In the genomic region with DNA sequence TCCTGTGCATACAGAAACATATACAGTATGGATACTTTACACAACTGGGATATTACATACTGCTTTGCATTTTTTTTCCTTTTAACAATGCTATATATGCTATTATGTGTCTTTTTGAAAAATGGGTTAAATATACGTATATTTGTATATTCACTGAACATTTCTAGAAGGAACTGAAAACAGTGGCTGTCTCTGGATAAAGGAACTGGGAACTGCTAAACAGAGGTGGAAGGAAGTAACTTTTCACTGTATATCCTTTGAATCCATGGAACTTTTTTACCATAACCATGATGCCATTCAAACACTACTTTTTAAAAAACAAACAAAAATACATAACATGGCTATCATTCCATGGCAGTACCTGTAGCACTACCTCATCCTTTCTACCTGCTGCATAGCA, we compare ENCODE assay signal across 13 cellular contexts. TPM values are rescaled to one million over a fixed set of nuclear protein-coding genes. Genes with fewer than 3 reads are reported as not detected.
DNase-seq lines count a peak whose midpoint lies in the region; TF ChIP-seq lines count a peak whose summit lies in the region.
"Had no signal": no experiment of that assay in that cellular context is flagged by ENCODE, and none has a peak within 500 bp of the region (broad histone marks: within the 10 kb centered on the region; RNA-seq: fewer than 3 reads in every experiment).

No MANE protein-coding gene starts in this region.

- BruUV-seq in PC-9 (replicated peaks; lab: Mats Ljungman, UMichigan) = no TSS peak

- peaks cover 18% of the 10 kb centered on the region for H3K27me3 Mint-ChIP-seq in activated naive CD4-positive, alpha-beta T cell treated with anti-CD3 and anti-CD28 coated beads, Interleukin-2, amount 10 ng/mL, durations not matched to agents 7 days and 5 days
- H3K27me3 Mint-ChIP-seq in type B pancreatic cell = peaks cover 5% of the 10 kb centered on the region

- no peak overlapping the region for H2AFZ ChIP-seq in PC-9

- TF ChIP-seq CTCF in PC-9 (conservative IDR thresholded peaks at IDR 0.05) (no peak), epithelial cell of proximal tubule (conservative IDR thresholded peaks at IDR 0.05; ENCODE audit: low read depth, low read length) (no peak), type B pancreatic cell (conservative IDR thresholded peaks at IDR 0.05) (no peak)

- no peak overlapping the region for H3K27ac Mint-ChIP-seq in activated naive CD4-positive, alpha-beta T cell treated with anti-CD3 and anti-CD28 coated beads, Interleukin-2, amount 10 ng/mL, durations not matched to agents 7 days and 5 days
- no peak overlapping the region for H3K27ac Mint-ChIP-seq in type B pancreatic cell

- no peak overlapping the region for H3K4me3 ChIP-seq in PC-9
- peak overlapping the region; percentile 86 for H3K4me3 ChIP-seq in epithelial cell of proximal tubule (ENCODE audit: low read depth, low read length)
- no peak overlapping the region for H3K4me3 ChIP-seq in H7 (ENCODE audit: insufficient read depth, low read depth, low read length)

- peaks cover 10% of the 10 kb centered on the region; the same call in 1 of the 2 replicates for H3K4me1 ChIP-seq in PC-9 (replicated peaks; ENCODE audit: insufficient read depth)

- DNase-seq in activated naive CD4-positive, alpha-beta T cell treated with anti-CD3 and anti-CD28 coated beads, Interleukin-2, amount 10 ng/mL, durations not matched to agents 7 days and 5 days = no peak
- DNase-seq in activated naive CD4-positive, alpha-beta T cell treated with Interleukin-2 at 50 U/mL for 16 hours = no peak
- no peak for DNase-seq in PC-9
- no peak for DNase-seq in epithelial cell of proximal tubule (ENCODE audit: low read depth)
- DNase-seq in type B pancreatic cell (ENCODE audit: extremely low spot score, unreplicated experiment) = no peak
- no peak for DNase-seq in H7
- DNase-seq in GM19240 (ENCODE audit: insufficient read length, low spot score) = no peak
- no peak for DNase-seq in NCI-H2107 treated with DMSO at 0.1 percent for 48 hours (lab: John Stamatoyannopoulos, UW; ENCODE audit: unreplicated experiment)
- DNase-seq: C1 segment of cervical spinal cord; NCI-H1092 treated with DMSO at 0.1 percent for 48 hours; stimulated activated CD4-positive, alpha-beta T cell treated with anti-CD3 and anti-CD28 coated beads, Interleukin-1b, Interleukin-23, amount 100 ng/mL, for 48 hours; thyroid gland had no signal

- H3K9me2 ChIP-seq in PC-9 (ENCODE audit: insufficient read depth) = no peaks in the 10 kb centered on the region

- intact Hi-C loops in PC-9 (cut with micrococcal nuclease; ENCODE audit: unreplicated experiment) = no loop called here

- no peaks in the 10 kb centered on the region for H4K20me1 ChIP-seq in PC-9 (ENCODE audit: insufficient read depth)

- H3F3A ChIP-seq in PC-9 (ENCODE audit: insufficient read depth, low read depth) = no peaks in the 10 kb centered on the region

- H3K9me3 ChIP-seq in PC-9 (ENCODE audit: insufficient read depth, low read depth) = no peaks in the 10 kb centered on the region
- H3K9me3 ChIP-seq: thyroid gland had no signal

- H3K27me3 ChIP-seq in PC-9 (ENCODE audit: insufficient read depth, low read depth) (no peaks in the 10 kb centered on the region), H7 (ENCODE audit: control insufficient read depth, insufficient read depth, low read length) (no peaks in the 10 kb centered on the region)
- H3K27me3 ChIP-seq: thyroid gland had no signal

- H3K27ac ChIP-seq in PC-9 = no peak overlapping the region
- H3K27ac ChIP-seq: epithelial cell of prostate, thyroid gland had no signal

- CTCF ChIA-PET in activated naive CD4-positive, alpha-beta T cell treated with anti-CD3 and anti-CD28 coated beads, Interleukin-2, amount 10 ng/mL, durations not matched to agents 7 days and 5 days (lab: Charles Lee) = interaction anchor here (0.7 kb wide), 1 partner anchor 357 kb away, joined by 3 read pairs; no protein-coding TSS in a partner anchor
- CTCF ChIA-PET in PC-9 (lab: Charles Lee) = interaction anchor here (0.6 kb wide), 2 partner anchors 270 to 959 kb away, joined by 3 to 13 read pairs; no protein-coding TSS in a partner anchor

- peak overlapping the region; percentile 85 for H3K4me2 ChIP-seq in PC-9

- H3K79me2 ChIP-seq in PC-9 (ENCODE audit: low read depth) = peaks cover 9% of the 10 kb centered on the region; the same call in 1 of the 2 replicates

- H3K36me3 Mint-ChIP-seq in activated naive CD4-positive, alpha-beta T cell treated with anti-CD3 and anti-CD28 coated beads, Interleukin-2, amount 10 ng/mL, durations not matched to agents 7 days and 5 days = peaks cover 21% of the 10 kb centered on the region
- H3K36me3 Mint-ChIP-seq in type B pancreatic cell = peaks cover 13% of the 10 kb centered on the region

- H3K36me3 ChIP-seq in PC-9 (ENCODE audit: low read depth) (no peaks in the 10 kb centered on the region), H7 (replicated peaks; ENCODE audit: control insufficient read depth, insufficient read depth, low read length) (no peaks in the 10 kb centered on the region; the same call in none of the 2 replicates)

- H3K4me3 Mint-ChIP-seq in activated naive CD4-positive, alpha-beta T cell treated with anti-CD3 and anti-CD28 coated beads, Interleukin-2, amount 10 ng/mL, durations not matched to agents 7 days and 5 days = peak overlapping the region; percentile 87
- peak overlapping the region; percentile 91 for H3K4me3 Mint-ChIP-seq in type B pancreatic cell

- no peaks in the 10 kb centered on the region for H3K9me3 Mint-ChIP-seq in activated naive CD4-positive, alpha-beta T cell treated with anti-CD3 and anti-CD28 coated beads, Interleukin-2, amount 10 ng/mL, durations not matched to agents 7 days and 5 days
- no peaks in the 10 kb centered on the region for H3K9me3 Mint-ChIP-seq in type B pancreatic cell

- peaks cover 19% of the 10 kb centered on the region for H3K4me1 Mint-ChIP-seq in activated naive CD4-positive, alpha-beta T cell treated with anti-CD3 and anti-CD28 coated beads, Interleukin-2, amount 10 ng/mL, durations not matched to agents 7 days and 5 days
- peaks cover 21% of the 10 kb centered on the region for H3K4me1 Mint-ChIP-seq in type B pancreatic cell (ENCODE audit: unreplicated experiment)

- POLR2A ChIA-PET in PC-9 (lab: Charles Lee; ENCODE audit: unreplicated experiment) = no interaction called here

RNA-seq across cellular contexts. Expression of a gene that starts 1.8 kb away (rescaled TPM):
- total RNA-seq in PC-9 (2021) = 16.0 and 24.9 TPM in 2 replicates
- 22.1 and 27.1 TPM in 2 replicates for total RNA-seq in epithelial cell of proximal tubule
- 19.2 and 19.5 TPM in 2 replicates for total RNA-seq in type B pancreatic cell (ENCODE audit: low replicate concordance)
- total RNA-seq in H7 (2014; rRNA removed; shearing (Covaris generic)) = 28.2 and 32.3 TPM in 2 replicates

RNA-seq across cellular contexts. Expression of a gene that starts 17.6 kb away (rescaled TPM):
- total RNA-seq in PC-9 (2021) = not detected in 2 replicates
- total RNA-seq in epithelial cell of proximal tubule = not detected in 2 replicates
- 1.2 and 5.7 TPM in 2 replicates for total RNA-seq in type B pancreatic cell (ENCODE audit: low replicate concordance)
- total RNA-seq in H7 (2014; rRNA removed; shearing (Covaris generic)) = not detected in 2 replicates
- total RNA-seq: thyroid gland had no signal

RNA-seq across cellular contexts. Expression of a gene that starts 37.9 kb away (rescaled TPM):
- 88.3 and 91.7 TPM in 2 replicates for total RNA-seq in PC-9 (2021)
- total RNA-seq in epithelial cell of proximal tubule = 80.1 and 83.0 TPM in 2 replicates
- total RNA-seq in type B pancreatic cell (ENCODE audit: low replicate concordance) = 77.0 and 80.7 TPM in 2 replicates
- 53.2 and 59.9 TPM in 2 replicates for total RNA-seq in H7 (2014; rRNA removed; shearing (Covaris generic))

RNA-seq across cellular contexts. Expression of a gene that starts 40.2 kb away (rescaled TPM):
- not detected in 2 replicates for total RNA-seq in PC-9 (2021)
- not detected in 2 replicates for total RNA-seq in epithelial cell of proximal tubule
- 0.33 and 4.0 TPM in 2 replicates for total RNA-seq in type B pancreatic cell (ENCODE audit: low replicate concordance)
- total RNA-seq in H7 (2014; rRNA removed; shearing (Covaris generic)) = 20.9 and 22.1 TPM in 2 replicates

RNA-seq across cellular contexts. Expression of a gene that starts 49.0 kb away (rescaled TPM):
- total RNA-seq in PC-9 (2021) (not detected in 2 replicates), epithelial cell of proximal tubule (not detected in 2 replicates), type B pancreatic cell (ENCODE audit: low replicate concordance) (not detected in 2 replicates)
- 0.17 TPM in 1 of 2 replicates, not detected in the other for total RNA-seq in H7 (2014; rRNA removed; shearing (Covaris generic))
- total RNA-seq: thyroid gland had no signal
